ENCODE assay signal across 20 cellular contexts in genomic region chr5:168974081-168974480, GRCh38.
"Had no signal": no experiment of that assay in that cellular context is flagged by ENCODE, and none has a peak within 500 bp of the region (broad histone marks: within the 10 kb centered on the region; RNA-seq: fewer than 3 reads in every experiment).

No MANE protein-coding gene starts in this region.

- H3K27me3 ChIP-seq: adrenal gland, body of pancreas, colonic mucosa, foreskin keratinocyte, sigmoid colon, tibial nerve, uterus had no signal

- H3K36me3 ChIP-seq: adrenal gland, colonic mucosa, lower lobe of right lung, pancreas, sigmoid colon, tibial nerve, uterus had no signal

- H3K9me3 ChIP-seq: adrenal gland, body of pancreas, colonic mucosa, lower lobe of right lung, pancreas, sigmoid colon, tibial nerve, uterus had no signal

- H3K4me3 ChIP-seq: adrenal gland, body of pancreas, colonic mucosa, lower lobe of right lung, pancreas, sigmoid colon, tibial nerve, uterus had no signal

- H3K4me1 ChIP-seq: colonic mucosa, pancreas, uterus had no signal

- DNase-seq: activated CD4-positive, alpha-beta T cell treated with anti-CD3 and anti-CD28 coated beads, Interleukin-2, amount 10 ng/mL, durations not matched to agents 24 days and 14 days; activated CD4-positive, CD25-positive, alpha-beta regulatory T cell; activated CD8-positive, alpha-beta memory T cell treated with anti-CD3 and anti-CD28 coated beads, Interleukin-2, amount 50 U/mL, for 4 hours; activated CD8-positive, alpha-beta T cell treated with anti-CD3 and anti-CD28 coated beads, Interleukin-2, amount 10 ng/mL, durations not matched to agents 7 days and 5 days; activated effector memory CD4-positive, alpha-beta T cell treated with anti-CD3 and anti-CD28 coated beads, Interleukin-2, amount 50 U/mL, for 16 hours; activated T-cell treated with anti-CD3 and anti-CD28 coated beads, Interleukin-2, amount 50 U/mL, for 48 hours; adrenal gland; body of pancreas; caudate nucleus; colonic mucosa; foreskin keratinocyte; left cardiac atrium; lower lobe of right lung; midbrain; pancreas; sigmoid colon; stimulated activated CD4-positive, alpha-beta T cell treated with anti-CD3 and anti-CD28 coated beads, Interleukin-12 subunit alpha, Interleukin-12 subunit beta, amount 100 ng/mL, for 4 hours; T-helper 2 cell; uterus had no signal

- H3K27ac ChIP-seq: adrenal gland, body of pancreas, colonic mucosa, foreskin keratinocyte, lower lobe of right lung, pancreas, sigmoid colon, tibial nerve, uterus had no signal
